Comparison of ENCODE assay signal across 18 cellular contexts in genomic region chr13:54750521-54750920, GRCh38.
A peak's percentile ranks its signal among the peaks of the same experiment; 100 is the strongest.
DNase-seq lines count a peak whose midpoint lies in the region; ATAC-seq and TF ChIP-seq lines count a peak whose summit lies in the region.
"Had no signal": no experiment of that assay in that cellular context is flagged by ENCODE, and none has a peak within 500 bp of the region (broad histone marks: within the 10 kb centered on the region; RNA-seq: fewer than 3 reads in every experiment).

No MANE protein-coding gene starts in this region.

- H3K27ac ChIP-seq in HEK293 (ENCODE audit: extremely low read depth, low read depth, low read length): no peak overlapping the region
- H3K27ac ChIP-seq in left ventricle myocardium inferior (replicated peaks): no peak overlapping the region

- CTCF ChIA-PET in HEK293 (lab: Yijun Ruan, JAX): no interaction called here

- TF ChIP-seq CTCF in HEK293 (tag by site-specific recombination; IDR thresholded peaks at IDR 0.05) (no peak), retinal pigment epithelial cell (conservative IDR thresholded peaks at IDR 0.05; ENCODE audit: low read depth, low read length) (no peak), left ventricle myocardium inferior (IDR thresholded peaks at IDR 0.05; ENCODE audit: borderline replicate concordance) (no peak)

- H3K4me3 ChIP-seq in HEK293 (ENCODE audit: low read depth, low read length) (no peak overlapping the region), retinal pigment epithelial cell (ENCODE audit: low read length) (no peak overlapping the region), left ventricle myocardium inferior (no peak overlapping the region)

- H3K4me1 ChIP-seq in HEK293 (ENCODE audit: control insufficient read depth, insufficient read depth, low read length) (no peaks in the 10 kb centered on the region), left ventricle myocardium inferior (no peaks in the 10 kb centered on the region)

- ATAC-seq in HG03196 (IDR thresholded peaks at IDR 0.05; ENCODE audit: unreplicated experiment): no peak
- ATAC-seq: T-helper 17 cell had no signal

- DNase-seq in NCI-H510A treated with DMSO at 0.1 percent for 48 hours (lab: John Stamatoyannopoulos, UW) (peak; percentile 2), NCI-H510A (lab: John Stamatoyannopoulos, UW) (no peak), NCI-H446 (lab: John Stamatoyannopoulos, UW) (peak; percentile 15 to 58), retinal pigment epithelial cell (ENCODE audit: low read depth) (peak; percentile 17), left ventricle myocardium inferior (no peak)
- no peak for DNase-seq in stimulated activated CD4-positive, alpha-beta T cell treated with anti-CD3 and anti-CD28 coated beads, Interleukin-12 subunit alpha, Interleukin-12 subunit beta, amount 100 ng/mL, for 4 hours
- DNase-seq: ACHN, AML-193, COR-L47, DND-41, GDM1, NCI-H1436, NCI-H2081, NCI-H526, RPMI8226, T-helper 17 cell had no signal

- H3K9me3 ChIP-seq in HEK293 (ENCODE audit: control insufficient read depth, insufficient read depth, low read depth, low read length) (no peaks in the 10 kb centered on the region), left ventricle myocardium inferior (replicated peaks) (no peaks in the 10 kb centered on the region)

- POLR2A ChIA-PET in HEK293 (lab: Yijun Ruan, JAX): no interaction called here

- H3K36me3 ChIP-seq in HEK293 (ENCODE audit: control insufficient read depth in 2 of 2, insufficient read depth in 1 of 2, low read length in 2 of 2): no peaks in the 10 kb centered on the region
- H3K36me3 ChIP-seq in left ventricle myocardium inferior: no peaks in the 10 kb centered on the region

- H3K27me3 ChIP-seq in left ventricle myocardium inferior (ENCODE audit: low read depth): no peaks in the 10 kb centered on the region

- intact Hi-C loops in left ventricle myocardium inferior (cut with micrococcal nuclease): no loop called here

TF ChIP-seq in HEK293, 187 proteins besides CTCF, POLR2A, EP300 and RAD21:
- TF ChIP-seq ZNF221 (tag by site-specific recombination; IDR thresholded peaks at IDR 0.05; ENCODE audit: borderline replicate concordance) (no peak), PRDM6 (tag by site-specific recombination; IDR thresholded peaks at IDR 0.05) (peak; percentile 24; the same call in 1 of the 2 replicates)

Comparison
In these comparisons a context has a peak if more than half of its experiments do, and no peak if none do; other contexts are left out.
1. DNase-seq: peak in NCI-H510A treated with DMSO at 0.1 percent for 48 hours (single experiment), NCI-H446 (2 of 2) and retinal pigment epithelial cell (single experiment); none in NCI-H510A (single experiment), stimulated activated CD4-positive, alpha-beta T cell treated with anti-CD3 and anti-CD28 coated beads, Interleukin-12 subunit alpha, Interleukin-12 subunit beta, amount 100 ng/mL, for 4 hours (single experiment) and left ventricle myocardium inferior (single experiment).